Comparison of ENCODE assay signal across 13 cellular contexts in the genomic region with DNA sequence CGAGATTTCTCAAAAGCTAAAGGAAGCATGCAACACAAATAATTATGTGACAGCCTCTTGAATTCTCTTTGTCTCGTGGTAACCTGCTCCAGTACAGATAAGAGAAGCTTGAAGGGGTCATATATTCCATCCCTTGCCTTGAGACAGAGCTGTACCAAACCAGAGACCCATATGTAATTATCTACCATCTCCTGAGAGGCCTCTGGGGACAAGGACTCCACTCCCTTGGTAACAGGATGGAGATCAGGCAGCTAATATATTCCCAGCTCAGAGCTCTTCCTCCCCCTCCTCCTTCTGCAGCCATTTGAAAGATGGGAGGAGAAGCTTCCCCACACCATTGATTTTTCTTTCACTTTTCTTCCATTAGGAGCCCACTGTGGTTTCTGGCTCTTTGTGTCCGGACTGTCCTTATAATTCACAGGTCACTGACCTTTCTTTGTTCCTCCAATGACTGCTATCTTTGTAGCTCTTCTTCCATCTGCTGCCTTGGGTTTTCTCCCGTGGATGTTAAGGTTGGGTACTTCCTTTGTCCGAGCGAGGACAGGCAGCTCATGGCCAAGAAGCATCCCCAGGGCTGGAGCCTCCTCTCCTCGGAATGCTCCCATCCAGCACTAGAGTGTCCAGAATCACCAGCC. TPM values are rescaled to one million over a fixed set of nuclear protein-coding genes. Genes with fewer than 3 reads are reported as not detected.
DNase-seq lines count a peak whose midpoint lies in the region; ATAC-seq and TF ChIP-seq lines count a peak whose summit lies in the region.
"Had no signal": no experiment of that assay in that cellular context is flagged by ENCODE, and none has a peak within 500 bp of the region (broad histone marks: within the 10 kb centered on the region; RNA-seq: fewer than 3 reads in every experiment).

No MANE protein-coding gene starts in this region.

- H3K27ac Mint-ChIP-seq in brain = peak overlapping the region; percentile 74 to 99 (median 88)
- H3K27ac Mint-ChIP-seq: activated B cell treated with CpG ODN at 0.5 μM for 24 hours had no signal

- peaks cover 4% of the 10 kb centered on the region for H3K36me3 Mint-ChIP-seq in brain
- H3K36me3 Mint-ChIP-seq: naive B cell had no signal

- DNase-seq in NCI-H345 (lab: John Stamatoyannopoulos, UW) (peak; percentile 31), NCI-H345 treated with DMSO at 0.1 percent for 48 hours (lab: John Stamatoyannopoulos, UW; ENCODE audit: unreplicated experiment) (no peak), NCI-H187 treated with DMSO at 0.1 percent for 48 hours (lab: John Stamatoyannopoulos, UW) (peak; percentile 98), retina (peak; percentile 79), LoVo (ENCODE audit: low spot score) (no peak)
- DNase-seq in stimulated activated CD4-positive, alpha-beta T cell treated with anti-CD3 and anti-CD28 coated beads, Interleukin-12 subunit alpha, Interleukin-12 subunit beta, amount 100 ng/mL, for 4 hours = no peak
- DNase-seq: activated B cell treated with CpG ODN at 0.5 μM for 24 hours; left lung; naive B cell; stimulated activated CD4-positive, alpha-beta T cell treated with anti-CD3 and anti-CD28 coated beads, Interleukin-4, amount 100 ng/mL, for 4 hours had no signal

- ATAC-seq in GM21390 (IDR thresholded peaks at IDR 0.05; ENCODE audit: unreplicated experiment) = no peak
- ATAC-seq: A549, left lung had no signal

- H3K4me3 Mint-ChIP-seq in brain = peak overlapping the region in 4 of 5 experiments; percentile 1 to 69 (median 13)
- H3K4me3 Mint-ChIP-seq: activated B cell treated with CpG ODN at 0.5 μM for 24 hours had no signal

- TF ChIP-seq CTCF in brain (conservative IDR thresholded peaks at IDR 0.05) = no peak

- peaks cover 84% of the 10 kb centered on the region for H3K4me1 Mint-ChIP-seq in brain

- H3K9me3 Mint-ChIP-seq in brain = no peaks in the 10 kb centered on the region
- H3K9me3 Mint-ChIP-seq: activated B cell treated with CpG ODN at 0.5 μM for 24 hours, naive B cell had no signal

- H3K27me3 Mint-ChIP-seq in brain = no peaks in the 10 kb centered on the region
- H3K27me3 Mint-ChIP-seq: activated B cell treated with CpG ODN at 0.5 μM for 24 hours, naive B cell had no signal

RNA-seq across cellular contexts. Expression of a gene that starts 51.3 kb away (rescaled TPM):
- 1,051 TPM for polyA plus RNA-seq in brain (ENCODE audit: insufficient read depth, low read depth, low replicate concordance)

Comparison
In these comparisons a context has a peak if more than half of its experiments do, and no peak if none do; other contexts are left out.
1. DNase-seq: peak in NCI-H345 (single experiment), NCI-H187 treated with DMSO at 0.1 percent for 48 hours (single experiment) and retina (single experiment); none in NCI-H345 treated with DMSO at 0.1 percent for 48 hours (single experiment), LoVo (single experiment) and stimulated activated CD4-positive, alpha-beta T cell treated with anti-CD3 and anti-CD28 coated beads, Interleukin-12 subunit alpha, Interleukin-12 subunit beta, amount 100 ng/mL, for 4 hours (single experiment).